15 cellular contexts compared by ENCODE assay signal in the genomic region with DNA sequence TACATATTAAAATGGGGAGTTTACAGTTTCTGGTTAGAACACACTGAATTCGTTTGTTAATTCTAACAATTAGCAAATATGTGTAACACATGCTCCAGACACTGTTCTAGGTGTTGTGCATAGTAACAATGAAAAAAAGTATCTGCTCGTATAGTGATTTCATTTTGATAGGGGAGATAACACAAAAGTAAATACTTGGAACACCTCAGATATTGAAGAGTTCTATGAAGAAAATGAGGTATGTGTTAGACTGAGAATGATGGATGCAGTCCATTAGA. TPM values are rescaled to one million over a fixed set of nuclear protein-coding genes. Genes with fewer than 3 reads are reported as not detected.
DNase-seq lines count a peak whose midpoint lies in the region; ATAC-seq and TF ChIP-seq lines count a peak whose summit lies in the region.
"Had no signal": no experiment of that assay in that cellular context is flagged by ENCODE, and none has a peak within 500 bp of the region (broad histone marks: within the 10 kb centered on the region; RNA-seq: fewer than 3 reads in every experiment).

No MANE protein-coding gene starts in this region.

- H3K27me3 Mint-ChIP-seq in activated T-cell treated with anti-CD3 and anti-CD28 coated beads, Interleukin-2, amount 50 U/mL, for 24 hours = no peaks in the 10 kb centered on the region
- H3K27me3 Mint-ChIP-seq in activated naive CD8-positive, alpha-beta T cell treated with anti-CD3 and anti-CD28 coated beads, Interleukin-2, amount 10 ng/mL, durations not matched to agents 7 days and 5 days = no peaks in the 10 kb centered on the region
- no peaks in the 10 kb centered on the region for H3K27me3 Mint-ChIP-seq in stimulated activated memory B cell treated with anti-CD40 and anti-IgM and Interleukin-4, amounts not matched to agents 10 μg/mL and 1 μg/mL and 100 μg/mL, for 72 hours

- no peaks in the 10 kb centered on the region for H3K9me3 Mint-ChIP-seq in activated T-cell treated with anti-CD3 and anti-CD28 coated beads, Interleukin-2, amount 50 U/mL, for 24 hours
- peaks cover 2% of the 10 kb centered on the region for H3K9me3 Mint-ChIP-seq in activated naive CD8-positive, alpha-beta T cell treated with anti-CD3 and anti-CD28 coated beads, Interleukin-2, amount 10 ng/mL, durations not matched to agents 7 days and 5 days
- no peaks in the 10 kb centered on the region for H3K9me3 Mint-ChIP-seq in stimulated activated memory B cell treated with anti-CD40 and anti-IgM and Interleukin-4, amounts not matched to agents 10 μg/mL and 1 μg/mL and 100 μg/mL, for 72 hours

- H3K36me3 Mint-ChIP-seq in activated T-cell treated with anti-CD3 and anti-CD28 coated beads, Interleukin-2, amount 50 U/mL, for 24 hours (ENCODE audit: low read depth) = peaks cover 92% of the 10 kb centered on the region
- peaks cover 46% of the 10 kb centered on the region for H3K36me3 Mint-ChIP-seq in activated naive CD8-positive, alpha-beta T cell treated with anti-CD3 and anti-CD28 coated beads, Interleukin-2, amount 10 ng/mL, durations not matched to agents 7 days and 5 days
- H3K36me3 Mint-ChIP-seq in stimulated activated memory B cell treated with anti-CD40 and anti-IgM and Interleukin-4, amounts not matched to agents 10 μg/mL and 1 μg/mL and 100 μg/mL, for 72 hours = peaks cover 54% of the 10 kb centered on the region

- no peaks in the 10 kb centered on the region for H3K27me3 ChIP-seq in right atrium auricular region
- H3K27me3 ChIP-seq in SJCRH30 = no peaks in the 10 kb centered on the region
- H3K27me3 ChIP-seq: body of pancreas had no signal

- no peak overlapping the region for H3K4me3 ChIP-seq in right atrium auricular region
- no peak overlapping the region for H3K4me3 ChIP-seq in SJCRH30
- H3K4me3 ChIP-seq: body of pancreas, prostate gland, SK-N-MC, thoracic aorta had no signal

- H3K36me3 ChIP-seq in KOPT-K1 (ENCODE audit: insufficient read depth, low read length) = peaks cover 85% of the 10 kb centered on the region
- peaks cover 59% of the 10 kb centered on the region for H3K36me3 ChIP-seq in right atrium auricular region
- peaks cover 31% of the 10 kb centered on the region for H3K36me3 ChIP-seq in SJCRH30
- H3K36me3 ChIP-seq: prostate gland had no signal

- peaks cover 42% of the 10 kb centered on the region for H3K4me1 Mint-ChIP-seq in activated T-cell treated with anti-CD3 and anti-CD28 coated beads, Interleukin-2, amount 50 U/mL, for 24 hours (ENCODE audit: low read depth)
- H3K4me1 Mint-ChIP-seq in activated naive CD8-positive, alpha-beta T cell treated with anti-CD3 and anti-CD28 coated beads, Interleukin-2, amount 10 ng/mL, durations not matched to agents 7 days and 5 days = peaks cover 33% of the 10 kb centered on the region
- H3K4me1 Mint-ChIP-seq in stimulated activated memory B cell treated with anti-CD40 and anti-IgM and Interleukin-4, amounts not matched to agents 10 μg/mL and 1 μg/mL and 100 μg/mL, for 72 hours = peaks cover 19% of the 10 kb centered on the region

- no peaks in the 10 kb centered on the region for H3K4me1 ChIP-seq in right atrium auricular region
- H3K4me1 ChIP-seq in SJCRH30 = no peaks in the 10 kb centered on the region
- H3K4me1 ChIP-seq: prostate gland had no signal

- H3K9me3 ChIP-seq in KOPT-K1 (ENCODE audit: insufficient read depth, low read length, poor library complexity, severe bottlenecking) (peaks cover 2% of the 10 kb centered on the region), right atrium auricular region (no peaks in the 10 kb centered on the region), SJCRH30 (replicated peaks) (no peaks in the 10 kb centered on the region)
- H3K9me3 ChIP-seq: body of pancreas, prostate gland, thoracic aorta had no signal

- H3K27ac ChIP-seq in KOPT-K1 (ENCODE audit: low read depth, low read length, poor library complexity, severe bottlenecking) = peak overlapping the region; percentile 59
- H3K27ac ChIP-seq in right atrium auricular region = no peak overlapping the region
- H3K27ac ChIP-seq in SJCRH30 = no peak overlapping the region
- H3K27ac ChIP-seq: body of pancreas, prostate gland, SK-N-MC, thoracic aorta had no signal

- H3K4me3 Mint-ChIP-seq in activated T-cell treated with anti-CD3 and anti-CD28 coated beads, Interleukin-2, amount 50 U/mL, for 24 hours = no peak overlapping the region
- H3K4me3 Mint-ChIP-seq in activated naive CD8-positive, alpha-beta T cell treated with anti-CD3 and anti-CD28 coated beads, Interleukin-2, amount 10 ng/mL, durations not matched to agents 7 days and 5 days = peak overlapping the region; percentile 60
- H3K4me3 Mint-ChIP-seq in stimulated activated memory B cell treated with anti-CD40 and anti-IgM and Interleukin-4, amounts not matched to agents 10 μg/mL and 1 μg/mL and 100 μg/mL, for 72 hours = no peak overlapping the region

- ATAC-seq in activated naive CD8-positive, alpha-beta T cell treated with anti-CD3 and anti-CD28 coated beads, Interleukin-2, amount 10 ng/mL, durations not matched to agents 7 days and 5 days (ENCODE audit: low read depth) = no peak
- no peak for ATAC-seq in stimulated activated memory B cell treated with anti-CD40 and anti-IgM and Interleukin-4, amounts not matched to agents 10 μg/mL and 1 μg/mL and 100 μg/mL, for 72 hours
- ATAC-seq: body of pancreas had no signal

- no peak for TF ChIP-seq CTCF in right atrium auricular region (IDR thresholded peaks at IDR 0.05)

- POLR2A ChIA-PET in activated naive CD8-positive, alpha-beta T cell treated with anti-CD3 and anti-CD28 coated beads, Interleukin-2, amount 10 ng/mL, durations not matched to agents 7 days and 5 days (lab: Charles Lee) = interaction anchor here (1.0 to 5.1 kb wide), 5 partner anchors 10 to 35 kb away, joined by 3 to 43 read pairs (median 5); a partner anchor contains a TSS

- DNase-seq in activated T-cell treated with anti-CD3 and anti-CD28 coated beads, Interleukin-2, amount 50 U/mL, for 24 hours = no peak
- DNase-seq in activated T-cell treated with anti-CD3 and anti-CD28 coated beads for 4 hours (no peak), right atrium auricular region (ENCODE audit: low spot score) (no peak), 8988T (no peak), SJCRH30 (no peak)
- DNase-seq in activated naive CD8-positive, alpha-beta T cell treated with anti-CD3 and anti-CD28 coated beads, Interleukin-2, amount 10 ng/mL, durations not matched to agents 7 days and 5 days = no peak
- DNase-seq: body of pancreas; hypothalamus; NCI-H446; stimulated activated CD4-positive, alpha-beta T cell treated with anti-CD3 and anti-CD28 coated beads, Interleukin-15, amount 100 ng/mL, for 24 hours had no signal

- peak overlapping the region; percentile 94 for H3K27ac Mint-ChIP-seq in activated T-cell treated with anti-CD3 and anti-CD28 coated beads, Interleukin-2, amount 50 U/mL, for 24 hours
- peak overlapping the region; percentile 92 for H3K27ac Mint-ChIP-seq in activated naive CD8-positive, alpha-beta T cell treated with anti-CD3 and anti-CD28 coated beads, Interleukin-2, amount 10 ng/mL, durations not matched to agents 7 days and 5 days
- H3K27ac Mint-ChIP-seq in stimulated activated memory B cell treated with anti-CD40 and anti-IgM and Interleukin-4, amounts not matched to agents 10 μg/mL and 1 μg/mL and 100 μg/mL, for 72 hours = peak overlapping the region; percentile 74

RNA-seq across cellular contexts. Expression of a gene that starts 6.8 kb away (rescaled TPM):
- total RNA-seq in activated naive CD8-positive, alpha-beta T cell treated with anti-CD3 and anti-CD28 coated beads, Interleukin-2, amount 10 ng/mL, durations not matched to agents 7 days and 5 days = 10 to 100 TPM; 53.5 to 55.2 TPM
- 10 to 100 TPM; 15.6 to 21.3 TPM for total RNA-seq in right atrium auricular region
- total RNA-seq in SJCRH30 (2014; rRNA removed; shearing (Covaris generic)) = 9.5 and 12.7 TPM in 2 replicates

RNA-seq across cellular contexts. Expression of a gene that starts 21.3 kb away (rescaled TPM):
- 100 to 1,000 TPM in 1 of 2 experiments, 10 to 100 TPM in 1; 91.2 to 102 TPM for total RNA-seq in activated naive CD8-positive, alpha-beta T cell treated with anti-CD3 and anti-CD28 coated beads, Interleukin-2, amount 10 ng/mL, durations not matched to agents 7 days and 5 days
- 10 to 100 TPM; 39.9 to 63.5 TPM for total RNA-seq in right atrium auricular region
- total RNA-seq in SJCRH30 (2014; rRNA removed; shearing (Covaris generic)) = 41.0 and 48.4 TPM in 2 replicates

RNA-seq across cellular contexts. Expression of a gene that starts 25.9 kb away (rescaled TPM):
- total RNA-seq in activated naive CD8-positive, alpha-beta T cell treated with anti-CD3 and anti-CD28 coated beads, Interleukin-2, amount 10 ng/mL, durations not matched to agents 7 days and 5 days = 100 to 1,000 TPM; 147 to 150 TPM
- total RNA-seq in right atrium auricular region = 100 to 1,000 TPM; 172 to 199 TPM
- 29.4 and 30.5 TPM in 2 replicates for total RNA-seq in SJCRH30 (2014; rRNA removed; shearing (Covaris generic))

RNA-seq across cellular contexts. Expression of a gene that starts 45.4 kb away (rescaled TPM):
- 10 to 100 TPM; 14.7 to 15.3 TPM for total RNA-seq in activated naive CD8-positive, alpha-beta T cell treated with anti-CD3 and anti-CD28 coated beads, Interleukin-2, amount 10 ng/mL, durations not matched to agents 7 days and 5 days
- 10 to 100 TPM; 59.2 to 60.3 TPM for total RNA-seq in right atrium auricular region
- 8.0 and 11.7 TPM in 2 replicates for total RNA-seq in SJCRH30 (2014; rRNA removed; shearing (Covaris generic))
